ENCODE assay signal across 1 cellular context in the genomic region with DNA sequence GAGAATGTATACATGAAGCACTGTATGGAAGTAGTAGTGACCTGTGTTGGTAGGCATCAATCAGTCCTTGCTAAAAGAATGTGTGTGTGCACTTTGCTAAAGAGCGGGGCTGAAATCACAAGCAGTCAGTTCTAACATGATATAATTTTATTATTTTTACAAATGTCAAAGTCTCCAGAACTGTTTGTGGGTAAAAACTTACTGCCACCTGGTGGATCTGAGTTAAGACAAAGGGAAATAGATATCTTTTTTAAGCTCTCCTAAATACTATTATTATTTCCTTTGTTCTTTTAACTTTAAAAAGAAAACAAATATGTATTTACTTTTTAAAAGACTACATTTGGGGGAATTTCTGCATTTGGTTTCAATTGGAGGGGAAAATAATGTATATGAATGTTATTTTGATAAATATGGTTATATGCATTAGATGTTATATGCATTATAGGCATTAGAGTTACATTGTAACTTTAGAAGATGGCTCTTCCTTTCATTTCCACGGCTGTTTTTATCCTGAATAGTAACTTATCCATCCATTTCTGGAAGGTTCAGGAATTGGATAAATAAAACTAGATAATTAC.
TF ChIP-seq lines count a peak whose summit lies in the region.

No MANE protein-coding gene starts in this region.

TF ChIP-seq in GM23338, 12 proteins besides CTCF, POLR2A, EP300 and RAD21 (continued from another document):
- TF ChIP-seq, protein P1, sequence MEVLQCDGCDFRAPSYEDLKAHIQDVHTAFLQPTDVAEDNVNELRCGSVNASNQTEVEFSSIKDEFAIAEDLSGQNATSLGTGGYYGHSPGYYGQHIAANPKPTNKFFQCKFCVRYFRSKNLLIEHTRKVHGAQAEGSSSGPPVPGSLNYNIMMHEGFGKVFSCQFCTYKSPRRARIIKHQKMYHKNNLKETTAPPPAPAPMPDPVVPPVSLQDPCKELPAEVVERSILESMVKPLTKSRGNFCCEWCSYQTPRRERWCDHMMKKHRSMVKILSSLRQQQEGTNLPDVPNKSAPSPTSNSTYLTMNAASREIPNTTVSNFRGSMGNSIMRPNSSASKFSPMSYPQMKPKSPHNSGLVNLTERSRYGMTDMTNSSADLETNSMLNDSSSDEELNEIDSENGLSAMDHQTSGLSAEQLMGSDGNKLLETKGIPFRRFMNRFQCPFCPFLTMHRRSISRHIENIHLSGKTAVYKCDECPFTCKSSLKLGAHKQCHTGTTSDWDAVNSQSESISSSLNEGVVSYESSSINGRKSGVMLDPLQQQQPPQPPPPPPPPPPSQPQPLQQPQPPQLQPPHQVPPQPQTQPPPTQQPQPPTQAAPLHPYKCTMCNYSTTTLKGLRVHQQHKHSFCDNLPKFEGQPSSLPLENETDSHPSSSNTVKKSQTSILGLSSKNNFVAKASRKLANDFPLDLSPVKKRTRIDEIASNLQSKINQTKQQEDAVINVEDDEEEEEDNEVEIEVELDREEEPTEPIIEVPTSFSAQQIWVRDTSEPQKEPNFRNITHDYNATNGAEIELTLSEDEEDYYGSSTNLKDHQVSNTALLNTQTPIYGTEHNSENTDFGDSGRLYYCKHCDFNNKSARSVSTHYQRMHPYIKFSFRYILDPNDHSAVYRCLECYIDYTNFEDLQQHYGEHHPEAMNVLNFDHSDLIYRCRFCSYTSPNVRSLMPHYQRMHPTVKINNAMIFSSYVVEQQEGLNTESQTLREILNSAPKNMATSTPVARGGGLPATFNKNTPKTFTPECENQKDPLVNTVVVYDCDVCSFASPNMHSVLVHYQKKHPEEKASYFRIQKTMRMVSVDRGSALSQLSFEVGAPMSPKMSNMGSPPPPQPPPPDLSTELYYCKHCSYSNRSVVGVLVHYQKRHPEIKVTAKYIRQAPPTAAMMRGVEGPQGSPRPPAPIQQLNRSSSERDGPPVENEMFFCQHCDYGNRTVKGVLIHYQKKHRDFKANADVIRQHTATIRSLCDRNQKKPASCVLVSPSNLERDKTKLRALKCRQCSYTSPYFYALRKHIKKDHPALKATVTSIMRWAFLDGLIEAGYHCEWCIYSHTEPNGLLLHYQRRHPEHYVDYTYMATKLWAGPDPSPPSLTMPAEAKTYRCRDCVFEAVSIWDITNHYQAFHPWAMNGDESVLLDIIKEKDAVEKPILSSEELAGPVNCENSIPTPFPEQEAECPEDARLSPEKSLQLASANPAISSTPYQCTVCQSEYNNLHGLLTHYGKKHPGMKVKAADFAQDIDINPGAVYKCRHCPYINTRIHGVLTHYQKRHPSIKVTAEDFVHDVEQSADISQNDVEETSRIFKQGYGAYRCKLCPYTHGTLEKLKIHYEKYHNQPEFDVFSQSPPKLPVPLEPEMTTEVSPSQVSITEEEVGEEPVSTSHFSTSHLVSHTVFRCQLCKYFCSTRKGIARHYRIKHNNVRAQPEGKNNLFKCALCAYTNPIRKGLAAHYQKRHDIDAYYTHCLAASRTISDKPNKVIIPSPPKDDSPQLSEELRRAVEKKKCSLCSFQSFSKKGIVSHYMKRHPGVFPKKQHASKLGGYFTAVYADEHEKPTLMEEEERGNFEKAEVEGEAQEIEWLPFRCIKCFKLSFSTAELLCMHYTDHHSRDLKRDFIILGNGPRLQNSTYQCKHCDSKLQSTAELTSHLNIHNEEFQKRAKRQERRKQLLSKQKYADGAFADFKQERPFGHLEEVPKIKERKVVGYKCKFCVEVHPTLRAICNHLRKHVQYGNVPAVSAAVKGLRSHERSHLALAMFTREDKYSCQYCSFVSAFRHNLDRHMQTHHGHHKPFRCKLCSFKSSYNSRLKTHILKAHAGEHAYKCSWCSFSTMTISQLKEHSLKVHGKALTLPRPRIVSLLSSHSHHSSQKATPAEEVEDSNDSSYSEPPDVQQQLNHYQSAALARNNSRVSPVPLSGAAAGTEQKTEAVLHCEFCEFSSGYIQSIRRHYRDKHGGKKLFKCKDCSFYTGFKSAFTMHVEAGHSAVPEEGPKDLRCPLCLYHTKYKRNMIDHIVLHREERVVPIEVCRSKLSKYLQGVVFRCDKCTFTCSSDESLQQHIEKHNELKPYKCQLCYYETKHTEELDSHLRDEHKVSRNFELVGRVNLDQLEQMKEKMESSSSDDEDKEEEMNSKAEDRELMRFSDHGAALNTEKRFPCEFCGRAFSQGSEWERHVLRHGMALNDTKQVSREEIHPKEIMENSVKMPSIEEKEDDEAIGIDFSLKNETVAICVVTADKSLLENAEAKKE (CRISPR knock-in tag; IDR thresholded peaks at IDR 0.05): no peak
- no peak for TF ChIP-seq POLR2AphosphoS5 (IDR thresholded peaks at IDR 0.05; ENCODE audit: low read depth)
- TF ChIP-seq EZH2phosphoT487 (IDR thresholded peaks at IDR 0.05; ENCODE audit: unreplicated experiment): no peak
- no peak for TF ChIP-seq STAT1 (IDR thresholded peaks at IDR 0.05; ENCODE audit: unreplicated experiment)
- TF ChIP-seq ZNF331 (CRISPR knock-in tag; IDR thresholded peaks at IDR 0.05; ENCODE audit: low read depth): no peak
